18 cellular contexts compared by ENCODE assay signal in genomic region chr1:59577774-59578173, GRCh38.
DNase-seq lines count a peak whose midpoint lies in the region; ATAC-seq and TF ChIP-seq lines count a peak whose summit lies in the region.
"Had no signal": no experiment of that assay in that cellular context is flagged by ENCODE, and none has a peak within 500 bp of the region (broad histone marks: within the 10 kb centered on the region; RNA-seq: fewer than 3 reads in every experiment).

No MANE protein-coding gene starts in this region.

- DNase-seq in activated CD4-positive, alpha-beta T cell treated with anti-CD3 and anti-CD28 coated beads for 1 hour = no peak
- DNase-seq in GM10248 (ENCODE audit: extremely low spot score) = no peak
- no peak for DNase-seq in amniotic stem cell (lab: John Stamatoyannopoulos, UW)
- DNase-seq: ACHN; AML-193; NCI-H1092; NCI-H2107; NCI-H345; NCI-H526 treated with DMSO at 0.1 percent for 48 hours; NK-92 treated with Interleukin-12 subunit alpha and Interleukin-12 subunit beta, amount 100 ng/mL, for 24 hours; OCI-M1; SIG-M5 had no signal

- no peak for TF ChIP-seq CTCF in GM10248 (IDR thresholded peaks at IDR 0.05; ENCODE audit: control extremely low read depth, extremely low read depth, low read depth, missing control alignments)

- POLR2A ChIA-PET in GM10248 (lab: Yijun Ruan, JAX) = no interaction called here

- ATAC-seq in GM19025 (IDR thresholded peaks at IDR 0.05; ENCODE audit: low read depth, unreplicated experiment) (peak; percentile 76), HG02588 (IDR thresholded peaks at IDR 0.05; ENCODE audit: unreplicated experiment) (peak; percentile 70), HG03175 (IDR thresholded peaks at IDR 0.05; ENCODE audit: unreplicated experiment) (peak; percentile 76), HG03439 (IDR thresholded peaks at IDR 0.05; ENCODE audit: unreplicated experiment) (no peak)
- ATAC-seq: GM23338, HepG2 had no signal

- CTCF ChIA-PET in GM10248 (lab: Yijun Ruan, JAX) = no interaction called here
